8 cellular contexts compared by ENCODE assay signal in genomic region chr21:43975469-43976098, GRCh38. TPM values are rescaled to one million over a fixed set of nuclear protein-coding genes. Genes with fewer than 3 reads are reported as not detected.
DNase-seq lines count a peak whose midpoint lies in the region; ATAC-seq and TF ChIP-seq lines count a peak whose summit lies in the region.

No MANE protein-coding gene starts in this region.

- H3K36me3 Mint-ChIP-seq in activated T-cell treated with anti-CD3 and anti-CD28 coated beads, Interleukin-2, amount 50 U/mL, for 4 hours (ENCODE audit: insufficient read depth) = peaks cover 4% of the 10 kb centered on the region

- peak; percentile 50 for ATAC-seq in PC-3
- ATAC-seq in activated T-cell treated with anti-CD3 and anti-CD28 coated beads, Interleukin-2, amount 50 U/mL, for 4 hours = peak; percentile 92 to 97
- ATAC-seq in stimulated activated naive CD8-positive, alpha-beta T cell treated with anti-CD3 and anti-CD28 coated beads, Interleukin-15, Interleukin-2, amounts not matched to agents 100 U/mL and 50 U/mL, for 24 hours = peak; percentile 87

- H3K4me2 ChIP-seq in DOHH2 (ENCODE audit: low read length) (no peak overlapping the region), PC-3 (ENCODE audit: low read length) (no peak overlapping the region), neural cell (ENCODE audit: low read length) (no peak overlapping the region)

- no peaks in the 10 kb centered on the region for H3K27me3 Mint-ChIP-seq in activated T-cell treated with anti-CD3 and anti-CD28 coated beads, Interleukin-2, amount 50 U/mL, for 4 hours (ENCODE audit: low read depth)

- H3K9ac ChIP-seq in PC-3 (ENCODE audit: low read length) (no peak overlapping the region), neural cell (ENCODE audit: low read length) (no peak overlapping the region)

- H4K20me1 ChIP-seq in DOHH2 (ENCODE audit: control insufficient read depth, insufficient read depth, low read depth, low read length) (no peaks in the 10 kb centered on the region), PC-3 (ENCODE audit: low read length) (no peaks in the 10 kb centered on the region), neural cell (ENCODE audit: insufficient read depth) (no peaks in the 10 kb centered on the region)

- no peaks in the 10 kb centered on the region for H3K9me3 Mint-ChIP-seq in activated T-cell treated with anti-CD3 and anti-CD28 coated beads, Interleukin-2, amount 50 U/mL, for 4 hours

- H3K27me3 ChIP-seq in DOHH2 (ENCODE audit: control insufficient read depth, low read length) (no peaks in the 10 kb centered on the region), PC-3 (ENCODE audit: low read length) (no peaks in the 10 kb centered on the region), neural cell (ENCODE audit: insufficient read depth, low read depth, low read length) (no peaks in the 10 kb centered on the region)

- no peak overlapping the region for H2AFZ ChIP-seq in PC-3 (ENCODE audit: low read length)
- no peak overlapping the region for H2AFZ ChIP-seq in neural cell (ENCODE audit: low read depth, low read length)

- BruUV-seq in PC-3 (replicated peaks; lab: Mats Ljungman, UMichigan) = no TSS peak

- H3K9me3 ChIP-seq in DOHH2 (ENCODE audit: control insufficient read depth, insufficient read depth, low read length) (no peaks in the 10 kb centered on the region), PC-3 (ENCODE audit: low read length) (no peaks in the 10 kb centered on the region), neural cell (ENCODE audit: low read length) (no peaks in the 10 kb centered on the region)

- H3K27ac ChIP-seq in DOHH2 (ENCODE audit: low read depth, low read length) (no peak overlapping the region), PC-3 (ENCODE audit: low read length) (no peak overlapping the region), neural cell (ENCODE audit: low read length) (no peak overlapping the region)

- no peak overlapping the region for H3K4me3 ChIP-seq in DOHH2 (ENCODE audit: low read length)
- H3K4me3 ChIP-seq in PC-3 (ENCODE audit: low read length) = no peak overlapping the region
- no peak overlapping the region for H3K4me3 ChIP-seq in neural cell (ENCODE audit: low read length)

- H3F3A ChIP-seq in DOHH2 (ENCODE audit: control insufficient read depth, insufficient read depth) (no peaks in the 10 kb centered on the region), PC-3 (ENCODE audit: low read length, unreplicated experiment) (no peaks in the 10 kb centered on the region), neural cell (ENCODE audit: insufficient read depth, low read length, poor library complexity, severe bottlenecking) (no peaks in the 10 kb centered on the region)

- H3K79me2 ChIP-seq in DOHH2 (ENCODE audit: control insufficient read depth, low read length) (no peaks in the 10 kb centered on the region), PC-3 (ENCODE audit: low read length) (no peaks in the 10 kb centered on the region), neural cell (replicated peaks; ENCODE audit: insufficient read depth, low read length) (no peaks in the 10 kb centered on the region)

- TF ChIP-seq RAD21 in neural cell (conservative IDR thresholded peaks at IDR 0.05) = peak; percentile 84

- H3K4me1 Mint-ChIP-seq in activated T-cell treated with anti-CD3 and anti-CD28 coated beads, Interleukin-2, amount 50 U/mL, for 4 hours (ENCODE audit: low read depth) = peaks cover 10% of the 10 kb centered on the region

- TF ChIP-seq CTCF in DOHH2 (IDR thresholded peaks at IDR 0.05; ENCODE audit: low read depth, low read length, poor library complexity, severe bottlenecking) (peak; percentile 96), PC-3 (conservative IDR thresholded peaks at IDR 0.05; ENCODE audit: low read depth, low read length) (peak; percentile 96), neural cell (IDR thresholded peaks at IDR 0.05; ENCODE audit: poor library complexity, severe bottlenecking) (peak; percentile 91)

- intact Hi-C loops in PC-3 (cut with micrococcal nuclease) = loop anchor here (1.0 to 2.0 kb wide), 2 partner anchors 37 to 165 kb away; partner anchors contain the start of gene TRAPPC10

- H3K9me2 ChIP-seq in DOHH2 (replicated peaks; ENCODE audit: control insufficient read depth, low read length) (no peaks in the 10 kb centered on the region), PC-3 (replicated peaks; ENCODE audit: low read length) (no peaks in the 10 kb centered on the region), neural cell (ENCODE audit: insufficient read depth, low read length) (no peaks in the 10 kb centered on the region)

- no peak overlapping the region for H3K4me3 Mint-ChIP-seq in activated T-cell treated with anti-CD3 and anti-CD28 coated beads, Interleukin-2, amount 50 U/mL, for 4 hours

- TF ChIP-seq EP300 in neural cell (conservative IDR thresholded peaks at IDR 0.05; ENCODE audit: poor library complexity, severe bottlenecking) = no peak

- H3K36me3 ChIP-seq in DOHH2 (ENCODE audit: control insufficient read depth, low read length) (peaks cover 5% of the 10 kb centered on the region; the same call in 1 of the 2 replicates), PC-3 (ENCODE audit: low read depth, low read length) (no peaks in the 10 kb centered on the region; the same call in 1 of the 2 replicates), neural cell (ENCODE audit: insufficient read depth, low read length) (no peaks in the 10 kb centered on the region)

- H3K4me1 ChIP-seq in DOHH2 (ENCODE audit: control insufficient read depth, low read length) (peaks cover 3% of the 10 kb centered on the region), PC-3 (ENCODE audit: insufficient read depth, low read length) (peaks cover 26% of the 10 kb centered on the region)

- DNase-seq in HS-5 (ENCODE audit: low read depth) = peak; percentile 3
- peak; percentile 78 for DNase-seq in PC-3
- peak; percentile 83 for DNase-seq in activated T-cell treated with anti-CD3 and anti-CD28 coated beads, Interleukin-2, amount 50 U/mL, for 4 hours
- peak; percentile 51 for DNase-seq in fibroblast of peridontal ligament (ENCODE audit: extremely low read depth)
- peak; percentile 86 for DNase-seq in stimulated activated naive CD8-positive, alpha-beta T cell treated with anti-CD3 and anti-CD28 coated beads, Interleukin-15, Interleukin-2, amounts not matched to agents 100 U/mL and 50 U/mL, for 24 hours
- no peak for DNase-seq in middle frontal gyrus (ENCODE audit: extremely low spot score, low spot score)

- POLR2A ChIA-PET in PC-3 (lab: Charles Lee; ENCODE audit: unreplicated experiment) = interaction anchor here (0.6 to 0.7 kb wide), 2 partner anchors 38 to 52 kb away, joined by 3 to 5 read pairs; no protein-coding TSS in a partner anchor

- CTCF ChIA-PET in PC-3 (lab: Charles Lee) = interaction anchor here (0.6 to 0.7 kb wide), 2 partner anchors 149 to 166 kb away, joined by 4 to 6 read pairs; no protein-coding TSS in a partner anchor

TF ChIP-seq in neural cell, 6 proteins besides CTCF, POLR2A, EP300 and RAD21:
- TF ChIP-seq TAF1 (IDR thresholded peaks at IDR 0.05; ENCODE audit: low read depth) = no peak
- no peak for TF ChIP-seq POLR2AphosphoS5 (IDR thresholded peaks at IDR 0.05)
- peak; percentile 11 for TF ChIP-seq MXI1 (conservative IDR thresholded peaks at IDR 0.05; ENCODE audit: poor library complexity, severe bottlenecking)
- peak; percentile 85 for TF ChIP-seq SMC3 (conservative IDR thresholded peaks at IDR 0.05; ENCODE audit: poor library complexity)

RNA-seq across cellular contexts. Expression of gene TRAPPC10, which starts 36.5 kb away (rescaled TPM):
- total RNA-seq in PC-3 (2014; rRNA removed) = 28.9 and 31.4 TPM in 2 replicates
- total RNA-seq in activated T-cell treated with anti-CD3 and anti-CD28 coated beads, Interleukin-2, amount 50 U/mL, for 4 hours = 10 to 100 TPM; 43.0 to 48.1 (median 44.8) TPM
- polyA plus RNA-seq in neural cell = 17.8 and 18.7 TPM in 2 replicates
- polyA minus RNA-seq in neural cell = 34.1 and 36.7 TPM in 2 replicates
